In genomic region chr9:35546853-35547252, GRCh38 we compare ENCODE assay signal across 19 cellular contexts.
"Had no signal": no experiment of that assay in that cellular context is flagged by ENCODE, and none has a peak within 500 bp of the region (broad histone marks: within the 10 kb centered on the region; RNA-seq: fewer than 3 reads in every experiment).

No MANE protein-coding gene starts in this region.

- H3K4me3 Mint-ChIP-seq: naive thymus-derived CD8-positive, alpha-beta T cell; stimulated activated memory B cell treated with anti-CD40 and anti-IgM and Interleukin-4, amounts not matched to agents 10 μg/mL and 1 μg/mL and 100 μg/mL, for 72 hours; stimulated activated naive CD8-positive, alpha-beta T cell treated with anti-CD3 and anti-CD28 coated beads, Interleukin-15, Interleukin-2, amounts not matched to agents 100 ng/mL and 50 ng/mL, for 24 hours had no signal

- DNase-seq: effector memory CD4-positive, alpha-beta T cell; heart right ventricle; hypothalamus; kidney glomerular epithelial cell; mucosa of descending colon; naive thymus-derived CD8-positive, alpha-beta T cell; nucleus accumbens; ovary; stimulated activated CD4-positive, alpha-beta T cell treated with anti-CD3 and anti-CD28 coated beads, Interleukin-4, amount 100 ng/mL, for 1 hour; stimulated activated CD8-positive, alpha-beta memory T cell treated with anti-CD3 and anti-CD28 coated beads, Interleukin-4, amount 100 ng/mL, for 48 hours; tibial artery had no signal

- H3K9me3 Mint-ChIP-seq: naive thymus-derived CD8-positive, alpha-beta T cell; stimulated activated memory B cell treated with anti-CD40 and anti-IgM and Interleukin-4, amounts not matched to agents 10 μg/mL and 1 μg/mL and 100 μg/mL, for 72 hours; stimulated activated naive CD8-positive, alpha-beta T cell treated with anti-CD3 and anti-CD28 coated beads, Interleukin-15, Interleukin-2, amounts not matched to agents 100 ng/mL and 50 ng/mL, for 24 hours had no signal

- H3K27me3 ChIP-seq: heart right ventricle, ovary, right atrium auricular region, tibial artery had no signal

- H3K4me1 Mint-ChIP-seq: naive thymus-derived CD8-positive, alpha-beta T cell; stimulated activated memory B cell treated with anti-CD40 and anti-IgM and Interleukin-4, amounts not matched to agents 10 μg/mL and 1 μg/mL and 100 μg/mL, for 72 hours had no signal

- H3K27ac Mint-ChIP-seq: stimulated activated memory B cell treated with anti-CD40 and anti-IgM and Interleukin-4, amounts not matched to agents 10 μg/mL and 1 μg/mL and 100 μg/mL, for 72 hours; stimulated activated naive CD8-positive, alpha-beta T cell treated with anti-CD3 and anti-CD28 coated beads, Interleukin-15, Interleukin-2, amounts not matched to agents 100 ng/mL and 50 ng/mL, for 24 hours had no signal

- H3K36me3 Mint-ChIP-seq: naive thymus-derived CD8-positive, alpha-beta T cell; stimulated activated memory B cell treated with anti-CD40 and anti-IgM and Interleukin-4, amounts not matched to agents 10 μg/mL and 1 μg/mL and 100 μg/mL, for 72 hours had no signal

- FAIRE-seq: endometrium, frontal cortex, islet of Langerhans had no signal

- H3K27ac ChIP-seq: heart right ventricle, ovary, right atrium auricular region had no signal

- H3K36me3 ChIP-seq: ovary had no signal

- H3K27me3 Mint-ChIP-seq: stimulated activated naive CD8-positive, alpha-beta T cell treated with anti-CD3 and anti-CD28 coated beads, Interleukin-15, Interleukin-2, amounts not matched to agents 100 ng/mL and 50 ng/mL, for 24 hours had no signal

- ATAC-seq: esophagus mucosa; mucosa of descending colon; naive thymus-derived CD8-positive, alpha-beta T cell; stimulated activated memory B cell treated with anti-CD40 and anti-IgM and Interleukin-4, amounts not matched to agents 10 μg/mL and 1 μg/mL and 100 μg/mL, for 72 hours had no signal

- H3K4me2 ChIP-seq: smooth muscle cell had no signal

- H3K4me3 ChIP-seq: heart right ventricle, mucosa of descending colon, ovary, right atrium auricular region, smooth muscle cell, tibial artery had no signal

- H3K9me3 ChIP-seq: heart right ventricle, mucosa of descending colon, ovary, right atrium auricular region, tibial artery had no signal
